In the genomic region with DNA sequence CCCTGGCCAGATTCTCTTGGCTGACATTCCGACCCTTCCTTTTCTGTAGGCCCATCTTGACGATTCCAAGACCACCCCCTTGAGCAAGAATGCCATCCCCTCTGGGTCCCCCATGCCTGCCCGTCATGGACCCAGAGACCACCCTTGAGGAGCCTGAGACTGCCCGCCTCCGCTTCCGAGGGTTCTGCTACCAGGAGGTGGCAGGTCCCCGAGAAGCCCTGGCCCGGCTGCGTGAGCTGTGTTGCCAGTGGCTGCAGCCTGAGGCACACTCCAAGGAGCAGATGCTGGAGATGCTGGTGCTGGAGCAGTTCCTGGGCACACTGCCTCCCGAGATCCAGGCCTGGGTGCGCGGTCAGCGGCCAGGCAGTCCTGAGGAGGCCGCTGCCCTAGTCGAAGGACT, we compare ENCODE assay signal across 9 cellular contexts. TPM values are rescaled to one million over a fixed set of nuclear protein-coding genes. Genes with fewer than 3 reads are reported as not detected.
DNase-seq lines count a peak whose midpoint lies in the region; ATAC-seq and TF ChIP-seq lines count a peak whose summit lies in the region.
"Had no signal": no experiment of that assay in that cellular context is flagged by ENCODE, and none has a peak within 500 bp of the region (broad histone marks: within the 10 kb centered on the region; RNA-seq: fewer than 3 reads in every experiment).

No MANE protein-coding gene starts in this region.

- POLR2A ChIA-PET in AG04449 (lab: Yijun Ruan, JAX) = interaction anchor here (0.7 kb wide), 1 partner anchor 12 kb away, joined by 3 read pairs; no protein-coding TSS in a partner anchor
- POLR2A ChIA-PET in HEK293T (lab: Yijun Ruan, JAX) = interaction anchor here (0.9 to 2.5 kb wide), 2 partner anchors 42 to 150 kb away, joined by 3 to 14 read pairs; a partner anchor contains a TSS

- H3K27me3 ChIP-seq in ectodermal cell (ENCODE audit: control insufficient read depth, insufficient read depth, low read length, poor library complexity, severe bottlenecking) = no peaks in the 10 kb centered on the region

- H3K4me3 ChIP-seq in AG04449 (ENCODE audit: low read depth, low read length) (peak overlapping the region; percentile 74), LNCaP clone FGC (ENCODE audit: low read depth, low read length) (peak overlapping the region; percentile 89), ectodermal cell (ENCODE audit: insufficient read depth, low read depth, low read length) (peak overlapping the region; percentile 72)

- WGBS in ectodermal cell, 2 experiments = 91 to 93% methylated on average over 15 of the region's 15 CpGs

- H3K27ac Mint-ChIP-seq in nephron progenitor cell = peak overlapping the region; percentile 99

- no peak for ATAC-seq in HG03095 (IDR thresholded peaks at IDR 0.05; ENCODE audit: unreplicated experiment)

- no peak for DNase-seq in AG04449 (ENCODE audit: low read depth, low spot score)
- no peak for DNase-seq in LNCaP clone FGC (ENCODE audit: low read depth)
- no peak for DNase-seq in nephron progenitor cell
- DNase-seq in AG08396 (ENCODE audit: low spot score) = no peak
- DNase-seq in NCI-H1105 (lab: John Stamatoyannopoulos, UW) = no peak
- no peak for DNase-seq in HEK293T (ENCODE audit: extremely low spot score)
- DNase-seq: NCI-H510A had no signal

- H3K27me3 Mint-ChIP-seq in nephron progenitor cell (ENCODE audit: low read depth, poor library complexity) = no peaks in the 10 kb centered on the region

- TF ChIP-seq CTCF in AG04449 (IDR thresholded peaks at IDR 0.05; ENCODE audit: insufficient read depth, low read length, missing control alignments) (no peak), LNCaP clone FGC (IDR thresholded peaks at IDR 0.05; ENCODE audit: control insufficient read depth, extremely low read depth, insufficient read depth) (no peak), nephron progenitor cell (IDR thresholded peaks at IDR 0.05) (no peak)

- H3K9me3 Mint-ChIP-seq in nephron progenitor cell = no peaks in the 10 kb centered on the region

- H3K4me3 Mint-ChIP-seq in nephron progenitor cell = peak overlapping the region; percentile 90

- CTCF ChIA-PET in AG04449 (lab: Yijun Ruan, JAX) (interaction anchor here (1.0 kb wide), 2 partner anchors 35 to 37 kb away, joined by 3 read pairs; no protein-coding TSS in a partner anchor), HEK293T (lab: Yijun Ruan, JAX) (no interaction called here)

- H3K36me3 Mint-ChIP-seq in nephron progenitor cell (ENCODE audit: low read depth) = peaks cover 11% of the 10 kb centered on the region

- H3K27ac ChIP-seq in ectodermal cell (ENCODE audit: insufficient read depth, low read depth, low read length, poor library complexity, severe bottlenecking) = no peak overlapping the region

- no peaks in the 10 kb centered on the region for H3K9me3 ChIP-seq in ectodermal cell (ENCODE audit: control insufficient read depth, low read length)

- H3K36me3 ChIP-seq in ectodermal cell (ENCODE audit: control insufficient read depth, insufficient read depth, low read length) = no peaks in the 10 kb centered on the region

- no peaks in the 10 kb centered on the region for H3K4me1 ChIP-seq in ectodermal cell (ENCODE audit: control insufficient read depth, insufficient read depth, low read length)

- H3K4me1 Mint-ChIP-seq in nephron progenitor cell = peaks cover 28% of the 10 kb centered on the region

TF ChIP-seq in HEK293T, 16 proteins besides CTCF, POLR2A, EP300 and RAD21:
- no peak for TF ChIP-seq SUZ12 (IDR thresholded peaks at IDR 0.05)
- no peak for TF ChIP-seq HDGF (IDR thresholded peaks at IDR 0.05; ENCODE audit: borderline replicate concordance)
- TF ChIP-seq LEF1 (IDR thresholded peaks at IDR 0.05; ENCODE audit: borderline replicate concordance) = no peak
- TF ChIP-seq, protein P1, sequence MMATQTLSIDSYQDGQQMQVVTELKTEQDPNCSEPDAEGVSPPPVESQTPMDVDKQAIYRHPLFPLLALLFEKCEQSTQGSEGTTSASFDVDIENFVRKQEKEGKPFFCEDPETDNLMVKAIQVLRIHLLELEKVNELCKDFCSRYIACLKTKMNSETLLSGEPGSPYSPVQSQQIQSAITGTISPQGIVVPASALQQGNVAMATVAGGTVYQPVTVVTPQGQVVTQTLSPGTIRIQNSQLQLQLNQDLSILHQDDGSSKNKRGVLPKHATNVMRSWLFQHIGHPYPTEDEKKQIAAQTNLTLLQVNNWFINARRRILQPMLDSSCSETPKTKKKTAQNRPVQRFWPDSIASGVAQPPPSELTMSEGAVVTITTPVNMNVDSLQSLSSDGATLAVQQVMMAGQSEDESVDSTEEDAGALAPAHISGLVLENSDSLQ (IDR thresholded peaks at IDR 0.05) = no peak
- no peak for TF ChIP-seq ELF4 (IDR thresholded peaks at IDR 0.05)
- no peak for TF ChIP-seq FOXK2 (IDR thresholded peaks at IDR 0.05)
- no peak for TF ChIP-seq FOXM1 (IDR thresholded peaks at IDR 0.05; ENCODE audit: borderline replicate concordance)
- TF ChIP-seq NFRKB (IDR thresholded peaks at IDR 0.05) = no peak
- TF ChIP-seq TARDBP (IDR thresholded peaks at IDR 0.05) = no peak
- no peak for TF ChIP-seq SP1 (IDR thresholded peaks at IDR 0.05)
- no peak for TF ChIP-seq ZNF384 (IDR thresholded peaks at IDR 0.05)
- TF ChIP-seq CTBP1 (IDR thresholded peaks at IDR 0.05; ENCODE audit: borderline replicate concordance) = no peak
- no peak for TF ChIP-seq ARNT (IDR thresholded peaks at IDR 0.05)
- no peak for TF ChIP-seq L3MBTL2 (conservative IDR thresholded peaks at IDR 0.05)
- TF ChIP-seq BHLHE40 (IDR thresholded peaks at IDR 0.05; ENCODE audit: borderline replicate concordance) = no peak
- TF ChIP-seq FOXA1 (IDR thresholded peaks at IDR 0.05) = no peak

RNA-seq across cellular contexts. Expression of a gene that starts 1.0 kb away (rescaled TPM):
- 10.7 TPM for polyA plus RNA-seq in ectodermal cell (2013, experiment 1 of 4)
- 11.9 TPM for polyA plus RNA-seq in ectodermal cell (2013, experiment 2 of 4)
- 8.9 TPM for polyA plus RNA-seq in ectodermal cell (2013, experiment 3 of 4)
- 11.8 TPM for polyA plus RNA-seq in ectodermal cell (2013, experiment 4 of 4)

RNA-seq across cellular contexts. Expression of a gene that starts 10.2 kb away (rescaled TPM):
- 7.3 TPM for polyA plus RNA-seq in ectodermal cell (2013, experiment 1 of 4)
- 9.5 TPM for polyA plus RNA-seq in ectodermal cell (2013, experiment 2 of 4)
- 6.1 TPM for polyA plus RNA-seq in ectodermal cell (2013, experiment 3 of 4)
- 7.4 TPM for polyA plus RNA-seq in ectodermal cell (2013, experiment 4 of 4)

RNA-seq across cellular contexts. Expression of a gene that starts 25.7 kb away (rescaled TPM):
- 2.4 TPM for polyA plus RNA-seq in ectodermal cell (2013, experiment 1 of 4)
- polyA plus RNA-seq in ectodermal cell (2013, experiment 2 of 4) = 3.3 TPM
- polyA plus RNA-seq in ectodermal cell (2013, experiment 3 of 4) = 1.9 TPM
- 2.9 TPM for polyA plus RNA-seq in ectodermal cell (2013, experiment 4 of 4)

RNA-seq across cellular contexts. Expression of a gene that starts 34.7 kb away (rescaled TPM):
- polyA plus RNA-seq in ectodermal cell (2013, experiment 1 of 4) = 14.0 TPM
- polyA plus RNA-seq in ectodermal cell (2013, experiment 2 of 4) = 14.3 TPM
- polyA plus RNA-seq in ectodermal cell (2013, experiment 3 of 4) = 13.0 TPM
- 11.1 TPM for polyA plus RNA-seq in ectodermal cell (2013, experiment 4 of 4)

RNA-seq across cellular contexts. Expression of a gene that starts 37.2 kb away (rescaled TPM):
- 2.9 TPM for polyA plus RNA-seq in ectodermal cell (2013, experiment 1 of 4)
- polyA plus RNA-seq in ectodermal cell (2013, experiment 2 of 4) = 3.7 TPM
- polyA plus RNA-seq in ectodermal cell (2013, experiment 3 of 4) = 3.6 TPM
- polyA plus RNA-seq in ectodermal cell (2013, experiment 4 of 4) = 3.8 TPM
